Comparison of ENCODE assay signal across 8 cellular contexts in genomic region chr21:29072873-29073221, GRCh38. TPM values are rescaled to one million over a fixed set of nuclear protein-coding genes. Genes with fewer than 3 reads are reported as not detected.
DNase-seq lines count a peak whose midpoint lies in the region; ATAC-seq and TF ChIP-seq lines count a peak whose summit lies in the region.

No MANE protein-coding gene starts in this region.

- H3F3A ChIP-seq in Loucy (ENCODE audit: low read depth): 0 out of 2 replicates have a peak, but pooled peaks cover 7% of the 10 kb centered on the region

- H3K27me3 Mint-ChIP-seq in central memory CD8-positive, alpha-beta T cell: no peaks in the 10 kb centered on the region

- H3K36me3 ChIP-seq in Loucy (ENCODE audit: insufficient read depth, low read length): peaks cover 10% of the 10 kb centered on the region

- peak overlapping the region; percentile 99 for H3K9ac ChIP-seq in Loucy (ENCODE audit: low read depth, low read length, poor library complexity, severe bottlenecking)

- ATAC-seq in central memory CD8-positive, alpha-beta T cell (replicated peaks; ENCODE audit: extremely low read depth, poor library complexity, severe bottlenecking): peak; percentile 5

- peaks cover 54% of the 10 kb centered on the region for H4K20me1 ChIP-seq in Loucy (ENCODE audit: insufficient read depth, low read length, poor library complexity, severe bottlenecking)

- H3K4me3 Mint-ChIP-seq in central memory CD8-positive, alpha-beta T cell: peak overlapping the region; percentile 99

- H3K9me2 ChIP-seq in Loucy (replicated peaks; ENCODE audit: low read depth, low read length): no peaks in the 10 kb centered on the region

- peaks cover 39% of the 10 kb centered on the region for H3K4me1 ChIP-seq in Loucy (ENCODE audit: insufficient read depth, low read length, poor library complexity, severe bottlenecking)

- H3K36me3 Mint-ChIP-seq in central memory CD8-positive, alpha-beta T cell (ENCODE audit: insufficient read depth): peaks cover 26% of the 10 kb centered on the region

- peak overlapping the region; percentile 76 for H2AFZ ChIP-seq in Loucy (ENCODE audit: low read length)

- peak; percentile 47 for DNase-seq in NCI-H748 (lab: John Stamatoyannopoulos, UW; ENCODE audit: unreplicated experiment)
- DNase-seq in NCI-H748 treated with DMSO at 0.1 percent for 48 hours (lab: John Stamatoyannopoulos, UW): no peak
- DNase-seq in central memory CD8-positive, alpha-beta T cell (ENCODE audit: low spot score in 2 of 2): no peak
- DNase-seq in lung microvascular endothelial cell (ENCODE audit: low read depth in 2 of 2): peak; percentile 47 to 59
- DNase-seq in stimulated activated CD4-positive, alpha-beta T cell treated with anti-CD3 and anti-CD28 coated beads, Interleukin-2, amount 100 ng/mL, for 24 hours: no peak
- no peak for DNase-seq in G401 (ENCODE audit: low spot score)
- DNase-seq in SHP77 treated with DMSO at 0.1 percent for 48 hours (lab: John Stamatoyannopoulos, UW): no peak

- H3K79me2 ChIP-seq in Loucy (ENCODE audit: insufficient read depth, low read length): peaks cover 54% of the 10 kb centered on the region

- no peaks in the 10 kb centered on the region for H3K27me3 ChIP-seq in Loucy (ENCODE audit: insufficient read depth, low read length, poor library complexity, severe bottlenecking)

- H3K9me3 Mint-ChIP-seq in central memory CD8-positive, alpha-beta T cell: no peaks in the 10 kb centered on the region

- TF ChIP-seq CTCF in Loucy (conservative IDR thresholded peaks at IDR 0.05; ENCODE audit: low read length): no peak

- peak overlapping the region; percentile 99 for H3K27ac Mint-ChIP-seq in central memory CD8-positive, alpha-beta T cell (ENCODE audit: low read depth)

- in situ Hi-C loops in G401 (cut with HindIII; ENCODE audit: low sequenced_read_pairs): loop anchor here (25.0 kb wide), 1 partner anchor 111 kb away; no protein-coding TSS in a partner anchor

- H3K4me2 ChIP-seq in Loucy (ENCODE audit: low read depth, low read length, poor library complexity, severe bottlenecking): peak overlapping the region; percentile 95

- H3K4me1 Mint-ChIP-seq in central memory CD8-positive, alpha-beta T cell: peaks cover 27% of the 10 kb centered on the region

- no peaks in the 10 kb centered on the region for H3K9me3 ChIP-seq in Loucy (ENCODE audit: insufficient read depth, low read depth, low read length)

- H3K4me3 ChIP-seq in Loucy (ENCODE audit: low read length, poor library complexity, severe bottlenecking): peak overlapping the region; percentile 97

RNA-seq across cellular contexts. Expression of gene CCT8, which starts 0.6 kb away (rescaled TPM):
- total RNA-seq in lung microvascular endothelial cell: 171 and 200 TPM in 2 replicates
- total RNA-seq in G401 (2014; rRNA removed; shearing (Covaris generic)): 1,037 and 1,164 TPM in 2 replicates

RNA-seq across cellular contexts. Expression of gene USP16, which starts 48.4 kb away (rescaled TPM):
- total RNA-seq in lung microvascular endothelial cell: 17.4 and 21.4 TPM in 2 replicates
- 36.2 and 46.4 TPM in 2 replicates for total RNA-seq in G401 (2014; rRNA removed; shearing (Covaris generic))

RNA-seq across cellular contexts. Expression of gene RWDD2B, which starts 53.7 kb away (rescaled TPM):
- 10.5 and 10.9 TPM in 2 replicates for total RNA-seq in lung microvascular endothelial cell
- total RNA-seq in G401 (2014; rRNA removed; shearing (Covaris generic)): 1.2 and 5.5 TPM in 2 replicates

RNA-seq across cellular contexts. Expression of gene MAP3K7CL, which starts 57.6 kb away (rescaled TPM):
- total RNA-seq in lung microvascular endothelial cell: 2.2 and 3.0 TPM in 2 replicates
- total RNA-seq in G401 (2014; rRNA removed; shearing (Covaris generic)): 1.9 and 6.9 TPM in 2 replicates

Comparison
In these comparisons a context has a peak if more than half of its experiments do, and no peak if none do; other contexts are left out.
1. DNase-seq: peak in NCI-H748 (single experiment) and lung microvascular endothelial cell (2 of 2); none in NCI-H748 treated with DMSO at 0.1 percent for 48 hours (single experiment), central memory CD8-positive, alpha-beta T cell (0 of 2), stimulated activated CD4-positive, alpha-beta T cell treated with anti-CD3 and anti-CD28 coated beads, Interleukin-2, amount 100 ng/mL, for 24 hours (0 of 2), G401 (single experiment) and SHP77 treated with DMSO at 0.1 percent for 48 hours (single experiment).